10 cellular contexts compared by ENCODE assay signal in the genomic region with DNA sequence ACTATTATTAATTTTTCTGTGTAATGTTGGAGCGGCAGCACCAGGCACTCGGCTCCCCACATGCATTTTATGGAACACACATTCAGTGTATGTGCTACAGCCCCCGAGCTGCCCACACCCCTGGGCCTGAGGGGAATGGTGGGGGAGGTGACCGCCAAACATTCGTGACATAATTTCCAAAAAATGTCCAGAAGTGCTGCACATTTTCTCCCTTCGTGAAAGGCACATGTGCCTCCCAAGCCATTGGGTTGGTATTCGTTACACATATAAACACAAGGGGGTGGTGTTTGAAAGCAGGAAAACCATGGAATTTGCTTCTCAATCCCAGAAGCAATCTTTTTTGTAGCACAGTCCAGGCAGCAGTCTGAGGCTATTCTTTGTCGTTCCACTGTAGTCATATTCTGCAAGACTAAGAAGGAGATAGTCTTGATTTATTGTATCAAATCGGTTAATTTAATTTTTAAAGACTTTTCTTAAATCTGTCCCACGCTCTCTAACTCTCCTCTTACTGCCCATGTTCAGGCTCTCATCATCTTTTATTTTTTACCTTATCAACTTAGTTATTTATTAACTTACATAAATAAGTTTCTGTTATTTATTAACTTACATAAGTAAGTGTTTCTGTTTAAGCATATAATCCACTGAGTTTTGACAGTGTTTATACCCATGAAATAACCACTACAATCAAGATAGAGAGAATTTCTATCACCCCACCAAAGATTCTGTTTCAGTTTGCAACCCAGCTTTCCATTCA. TPM values are rescaled to one million over a fixed set of nuclear protein-coding genes. Genes with fewer than 3 reads are reported as not detected.
DNase-seq lines count a peak whose midpoint lies in the region; ATAC-seq and TF ChIP-seq lines count a peak whose summit lies in the region.
"Had no signal": no experiment of that assay in that cellular context is flagged by ENCODE, and none has a peak within 500 bp of the region (broad histone marks: within the 10 kb centered on the region; RNA-seq: fewer than 3 reads in every experiment).

No MANE protein-coding gene starts in this region.

- H3K27ac ChIP-seq in adrenal gland: peak overlapping the region in 1 of 5 donors; percentile 13
- H3K27ac ChIP-seq in hepatocyte: peak overlapping the region; percentile 10
- peak overlapping the region; percentile 48 for H3K27ac ChIP-seq in subcutaneous abdominal adipose tissue (ENCODE audit: low read depth, low read length)

- H3K27me3 ChIP-seq in adrenal gland (no peaks in the 10 kb centered on the region), hepatocyte (no peaks in the 10 kb centered on the region), subcutaneous abdominal adipose tissue (ENCODE audit: control insufficient read depth in 5 of 5, insufficient read depth in 4 of 5, low read length in 5 of 5) (no peaks in the 10 kb centered on the region)

- peak overlapping the region; percentile 62 for H3K4me2 ChIP-seq in hepatocyte

- no peaks in the 10 kb centered on the region for H3K27me3 Mint-ChIP-seq in activated T-cell treated with anti-CD3 and anti-CD28 coated beads, Interleukin-2, amount 50 U/mL, for 72 hours (ENCODE audit: low read depth)
- peaks cover 10% of the 10 kb centered on the region for H3K27me3 Mint-ChIP-seq in activated naive CD8-positive, alpha-beta T cell treated with anti-CD3 and anti-CD28 coated beads, Interleukin-2, amount 50 U/mL, for 24 hours

- peaks cover 0 to 34% of the 10 kb centered on the region in 2 donors for H3K4me1 ChIP-seq in adrenal gland (replicated peaks in 1 of 2)
- H3K4me1 ChIP-seq in hepatocyte (ENCODE audit: insufficient read depth): peaks cover 18% of the 10 kb centered on the region
- H3K4me1 ChIP-seq in subcutaneous abdominal adipose tissue (ENCODE audit: control insufficient read depth in 5 of 5, insufficient read depth in 5 of 5, low read length in 5 of 5): peaks cover 0 to 7% (median 7%) of the 10 kb centered on the region in 5 donors

- H3K9me3 Mint-ChIP-seq in activated T-cell treated with anti-CD3 and anti-CD28 coated beads, Interleukin-2, amount 50 U/mL, for 72 hours: no peaks in the 10 kb centered on the region
- H3K9me3 Mint-ChIP-seq in activated naive CD8-positive, alpha-beta T cell treated with anti-CD3 and anti-CD28 coated beads, Interleukin-2, amount 50 U/mL, for 24 hours: no peaks in the 10 kb centered on the region

- intact Hi-C loops in adrenal gland (cut with DNase I): no loop called here

- no peaks in the 10 kb centered on the region for H3K9me2 ChIP-seq in hepatocyte (replicated peaks; ENCODE audit: insufficient read depth)

- H3K4me3 Mint-ChIP-seq in activated T-cell treated with anti-CD3 and anti-CD28 coated beads, Interleukin-2, amount 50 U/mL, for 72 hours: no peak overlapping the region
- no peak overlapping the region for H3K4me3 Mint-ChIP-seq in activated naive CD8-positive, alpha-beta T cell treated with anti-CD3 and anti-CD28 coated beads, Interleukin-2, amount 50 U/mL, for 24 hours
- H3K4me3 Mint-ChIP-seq: B cell had no signal

- WGBS in adrenal gland, 4 donors: 48 to 61% (median 55%) methylated on average over 10 of the region's 10 CpGs
- 27% methylated on average over 10 of the region's 10 CpGs for WGBS in hepatocyte (ENCODE audit: low lambda C conversion rate, missing lambda C conversion rate)

- TF ChIP-seq POLR2A in adrenal gland (IDR thresholded peaks at IDR 0.05): no peak

- H3K36me3 ChIP-seq in adrenal gland (replicated peaks in 1 of 2) (no peaks in the 10 kb centered on the region), hepatocyte (replicated peaks; ENCODE audit: insufficient read depth, low read depth) (no peaks in the 10 kb centered on the region), subcutaneous abdominal adipose tissue (ENCODE audit: control insufficient read depth in 5 of 5, insufficient read depth in 5 of 5, low read length in 5 of 5) (peaks cover 9 to 24% (median 14%) of the 10 kb centered on the region in 5 donors)

- TF ChIP-seq CTCF in adrenal gland (IDR thresholded peaks at IDR 0.05): peak in 5 of 6 experiments; percentile 8 to 47 (median 34)
- peak; percentile 56 for TF ChIP-seq CTCF in hepatocyte (IDR thresholded peaks at IDR 0.05; ENCODE audit: poor library complexity)

- H4K20me1 ChIP-seq in hepatocyte (ENCODE audit: insufficient read depth, poor library complexity, severe bottlenecking): no peaks in the 10 kb centered on the region

- H3K4me1 Mint-ChIP-seq in activated T-cell treated with anti-CD3 and anti-CD28 coated beads, Interleukin-2, amount 50 U/mL, for 72 hours (ENCODE audit: low read depth): no peaks in the 10 kb centered on the region
- no peaks in the 10 kb centered on the region for H3K4me1 Mint-ChIP-seq in activated naive CD8-positive, alpha-beta T cell treated with anti-CD3 and anti-CD28 coated beads, Interleukin-2, amount 50 U/mL, for 24 hours
- H3K4me1 Mint-ChIP-seq: B cell had no signal

- peaks cover 0 to 6% (median 0%) of the 10 kb centered on the region in 3 donors for H3K9me3 ChIP-seq in adrenal gland (replicated peaks in 1 of 3)
- no peaks in the 10 kb centered on the region for H3K9me3 ChIP-seq in hepatocyte (ENCODE audit: low read depth)
- no peaks in the 10 kb centered on the region for H3K9me3 ChIP-seq in subcutaneous abdominal adipose tissue (ENCODE audit: control insufficient read depth in 5 of 5, low read length in 5 of 5)

- H3K4me3 ChIP-seq in adrenal gland: no peak overlapping the region
- no peak overlapping the region for H3K4me3 ChIP-seq in hepatocyte
- H3K4me3 ChIP-seq in subcutaneous abdominal adipose tissue (ENCODE audit: low read depth in 1 of 5, low read length in 5 of 5): no peak overlapping the region

- DNase-seq in DMS153 treated with DMSO at 0.1 percent for 48 hours (lab: John Stamatoyannopoulos, UW; ENCODE audit: unreplicated experiment) (peak; percentile 0), DMS153 (lab: John Stamatoyannopoulos, UW) (no peak), adrenal gland (no peak), hepatocyte (ENCODE audit: low spot score) (peak; percentile 68), NCI-H2029 (lab: John Stamatoyannopoulos, UW) (no peak)
- DNase-seq in activated T-cell treated with anti-CD3 and anti-CD28 coated beads, Interleukin-2, amount 50 U/mL, for 72 hours: no peak
- DNase-seq in activated naive CD8-positive, alpha-beta T cell treated with anti-CD3 and anti-CD28 coated beads, Interleukin-2, amount 50 U/mL, for 24 hours: no peak
- DNase-seq: NCI-H2081 had no signal

- peak overlapping the region in 1 of 5 donors; percentile 34 for H3K9ac ChIP-seq in subcutaneous abdominal adipose tissue (ENCODE audit: low read length in 5 of 5)

- no peak overlapping the region for H2AFZ ChIP-seq in hepatocyte

- no peak for ATAC-seq in activated T-cell treated with anti-CD3 and anti-CD28 coated beads, Interleukin-2, amount 50 U/mL, for 72 hours (replicated peaks in 1 of 2)
- ATAC-seq in activated naive CD8-positive, alpha-beta T cell treated with anti-CD3 and anti-CD28 coated beads, Interleukin-2, amount 50 U/mL, for 24 hours: no peak

- no peaks in the 10 kb centered on the region for H3K36me3 Mint-ChIP-seq in activated T-cell treated with anti-CD3 and anti-CD28 coated beads, Interleukin-2, amount 50 U/mL, for 72 hours (ENCODE audit: insufficient read depth in 2 of 2)
- no peaks in the 10 kb centered on the region for H3K36me3 Mint-ChIP-seq in activated naive CD8-positive, alpha-beta T cell treated with anti-CD3 and anti-CD28 coated beads, Interleukin-2, amount 50 U/mL, for 24 hours (ENCODE audit: low read depth)

- H3K27ac Mint-ChIP-seq in activated T-cell treated with anti-CD3 and anti-CD28 coated beads, Interleukin-2, amount 50 U/mL, for 72 hours: no peak overlapping the region
- no peak overlapping the region for H3K27ac Mint-ChIP-seq in activated naive CD8-positive, alpha-beta T cell treated with anti-CD3 and anti-CD28 coated beads, Interleukin-2, amount 50 U/mL, for 24 hours
- H3K27ac Mint-ChIP-seq: B cell had no signal

- H3K79me2 ChIP-seq in hepatocyte: no peaks in the 10 kb centered on the region

RNA-seq across cellular contexts. Expression of gene POLR2M, which starts 39.2 kb away (rescaled TPM):
- 100 to 1,000 TPM in 3 of 8 donors, 10 to 100 TPM in 5; 31.6 to 404 (median 95.9) TPM for total RNA-seq in adrenal gland
- 10 to 100 TPM; 21.0 to 33.9 (median 28.3) TPM for polyA plus RNA-seq in adrenal gland
- total RNA-seq in hepatocyte: 56.7 and 145 TPM in 2 replicates
- polyA plus RNA-seq in hepatocyte: 18.8 and 27.0 TPM in 2 replicates
- 10 to 100 TPM; 67.1 to 87.9 TPM for total RNA-seq in activated T-cell treated with anti-CD3 and anti-CD28 coated beads, Interleukin-2, amount 50 U/mL, for 72 hours

Comparison
In these comparisons a context has a peak if more than half of its experiments do, and no peak if none do; other contexts are left out.
1. DNase-seq: peak in DMS153 treated with DMSO at 0.1 percent for 48 hours (single experiment) and hepatocyte (single experiment); none in DMS153 (single experiment), adrenal gland (0 of 7), activated T-cell treated with anti-CD3 and anti-CD28 coated beads, Interleukin-2, amount 50 U/mL, for 72 hours (0 of 2), NCI-H2029 (single experiment) and activated naive CD8-positive, alpha-beta T cell treated with anti-CD3 and anti-CD28 coated beads, Interleukin-2, amount 50 U/mL, for 24 hours (single experiment).